In the genomic region with DNA sequence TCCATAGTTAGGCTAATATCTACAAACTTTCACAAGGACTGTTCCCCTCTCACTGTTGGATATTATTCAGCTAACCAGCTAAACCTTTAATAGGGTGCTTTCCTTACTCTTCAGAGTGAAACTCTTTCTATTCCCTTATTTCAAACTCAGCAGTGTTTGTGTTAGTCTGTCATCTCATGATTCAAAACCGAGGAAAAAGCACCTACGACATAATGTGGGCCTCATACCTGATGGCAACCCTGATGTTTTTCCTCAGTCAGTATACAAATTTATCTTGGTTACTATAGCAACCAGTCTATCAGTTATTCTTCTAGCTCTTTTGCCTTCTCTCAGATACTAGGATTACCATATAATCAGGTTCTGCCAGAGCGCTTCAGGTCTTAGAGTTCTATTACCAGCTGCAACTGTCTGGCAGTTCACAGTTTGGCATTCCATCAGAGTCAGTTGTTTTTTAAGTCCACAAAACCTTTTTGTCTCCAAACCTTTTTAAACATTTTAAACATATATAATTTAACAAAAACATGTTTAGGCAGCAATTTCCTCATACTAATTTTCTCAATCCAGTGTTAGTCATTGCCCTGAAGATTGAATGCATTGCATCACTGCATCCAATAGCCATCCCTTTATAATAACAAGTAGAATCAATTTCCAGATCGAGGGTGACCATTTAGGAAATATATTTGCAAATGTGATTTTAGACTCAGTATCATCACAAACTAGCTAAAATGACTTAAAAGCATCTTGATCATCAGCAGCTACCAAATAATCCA, we compare ENCODE assay signal across 9 cellular contexts. TPM values are rescaled to one million over a fixed set of nuclear protein-coding genes. Genes with fewer than 3 reads are reported as not detected.
DNase-seq lines count a peak whose midpoint lies in the region; ATAC-seq and TF ChIP-seq lines count a peak whose summit lies in the region.
"Had no signal": no experiment of that assay in that cellular context is flagged by ENCODE, and none has a peak within 500 bp of the region (broad histone marks: within the 10 kb centered on the region; RNA-seq: fewer than 3 reads in every experiment).

No MANE protein-coding gene starts in this region.

- DNase-seq in MCF 10A (ENCODE audit: unreplicated experiment) (peak; percentile 29), breast epithelium (ENCODE audit: low spot score in 2 of 2) (no peak), mammary epithelial cell (peak; percentile 61), medulla oblongata (ENCODE audit: extremely low spot score) (no peak), SHP77 treated with DMSO at 0.1 percent for 48 hours (lab: John Stamatoyannopoulos, UW) (no peak), NCI-H2107 treated with DMSO at 0.1 percent for 48 hours (lab: John Stamatoyannopoulos, UW; ENCODE audit: unreplicated experiment) (no peak), hepatic stellate cell (ENCODE audit: low spot score) (no peak)
- DNase-seq: adrenal gland had no signal

- intact Hi-C loops in MCF 10A (cut with micrococcal nuclease) (no loop called here), breast epithelium (cut with DNase I; ENCODE audit: low total_unique reads) (no loop called here), mammary epithelial cell (cut with micrococcal nuclease) (no loop called here)

- no peaks in the 10 kb centered on the region for H4K20me1 ChIP-seq in mammary epithelial cell (ENCODE audit: insufficient read depth, low read length)

- TF ChIP-seq CTCF in MCF 10A (IDR thresholded peaks at IDR 0.05; ENCODE audit: unreplicated experiment) (no peak), breast epithelium (IDR thresholded peaks at IDR 0.05) (no peak), mammary epithelial cell (conservative IDR thresholded peaks at IDR 0.05 in 1 of 2, IDR thresholded peaks at IDR 0.05 in 1 of 2; ENCODE audit: extremely low read depth in 1 of 2, insufficient read depth in 1 of 2, low read depth in 1 of 2, low read length in 2 of 2) (no peak)

- H3K4me2 ChIP-seq in mammary epithelial cell (ENCODE audit: insufficient read depth, low read depth, low read length) = no peak overlapping the region

- H3K27me3 ChIP-seq in breast epithelium (peaks cover 0 to 4% of the 10 kb centered on the region in 2 donors), mammary epithelial cell (ENCODE audit: insufficient read depth, low read length) (no peaks in the 10 kb centered on the region)
- H3K27me3 ChIP-seq: adrenal gland had no signal

- no peak overlapping the region for H3K4me3 Mint-ChIP-seq in MCF 10A (ENCODE audit: unreplicated experiment)

- no peak overlapping the region for H3K4me3 ChIP-seq in breast epithelium
- no peak overlapping the region for H3K4me3 ChIP-seq in mammary epithelial cell (replicated peaks in 1 of 3; ENCODE audit: insufficient read depth in 1 of 3, low read depth in 2 of 3, low read length in 3 of 3)
- H3K4me3 ChIP-seq: adrenal gland had no signal

- peaks cover 87% of the 10 kb centered on the region for H3K79me2 ChIP-seq in mammary epithelial cell (ENCODE audit: insufficient read depth, low read length)

- H3K9me3 Mint-ChIP-seq in MCF 10A (ENCODE audit: unreplicated experiment) = no peaks in the 10 kb centered on the region

- 50% methylated on average over 4 of the region's 4 CpGs for WGBS in mammary epithelial cell (ENCODE audit: low coverage, missing lambda C conversion rate)

- H3K36me3 Mint-ChIP-seq in MCF 10A (ENCODE audit: insufficient read depth, unreplicated experiment) = no peaks in the 10 kb centered on the region

- H3K9me3 ChIP-seq in breast epithelium (no peaks in the 10 kb centered on the region), mammary epithelial cell (replicated peaks; ENCODE audit: insufficient read depth, low read length) (no peaks in the 10 kb centered on the region)
- H3K9me3 ChIP-seq: adrenal gland had no signal

- H3K36me3 ChIP-seq in breast epithelium = no peaks in the 10 kb centered on the region
- no peaks in the 10 kb centered on the region for H3K36me3 ChIP-seq in mammary epithelial cell (ENCODE audit: insufficient read depth, low read length)
- H3K36me3 ChIP-seq: adrenal gland had no signal

- peak overlapping the region; percentile 47 for H3K27ac Mint-ChIP-seq in MCF 10A (ENCODE audit: low read depth, unreplicated experiment)

- no peak for TF ChIP-seq POLR2A in breast epithelium (IDR thresholded peaks at IDR 0.05)

- no peak overlapping the region for H3K9ac ChIP-seq in mammary epithelial cell (ENCODE audit: insufficient read depth, low read length)

- dilution Hi-C loops in mammary epithelial cell (cut with HindIII; ENCODE audit: low sequenced_read_pairs) = no loop called here

- H3K27me3 Mint-ChIP-seq in MCF 10A (ENCODE audit: insufficient read depth, unreplicated experiment) = peaks cover 11% of the 10 kb centered on the region

- no peaks in the 10 kb centered on the region for H3K4me1 ChIP-seq in breast epithelium
- H3K4me1 ChIP-seq in mammary epithelial cell (ENCODE audit: insufficient read depth, low read length) = peaks cover 3% of the 10 kb centered on the region

- H3K27ac ChIP-seq in breast epithelium (no peak overlapping the region), mammary epithelial cell (ENCODE audit: insufficient read depth, low read depth, low read length) (peak overlapping the region; percentile 72)
- H3K27ac ChIP-seq: adrenal gland had no signal

- in situ Hi-C loops in mammary epithelial cell (cut with MboI; ENCODE audit: low sequenced_read_pairs in 2 of 2) = no loop called here

- CTCF ChIA-PET in MCF 10A (lab: Yijun Ruan, JAX) = interaction anchor here (0.7 kb wide), 1 partner anchor 11 kb away, joined by 3 read pairs; no protein-coding TSS in a partner anchor
- CTCF ChIA-PET in mammary epithelial cell (lab: Charles Lee; ENCODE audit: low non-redundant PET) = no interaction called here

- ATAC-seq in HG03095 (IDR thresholded peaks at IDR 0.05; ENCODE audit: unreplicated experiment) = peak; percentile 40

- H2AFZ ChIP-seq in mammary epithelial cell (ENCODE audit: low read depth, low read length) = no peak overlapping the region

- POLR2A ChIA-PET in MCF 10A (lab: Yijun Ruan, JAX) = no interaction called here

- BruUV-seq in MCF 10A (replicated peaks; lab: Mats Ljungman, UMichigan) (no TSS peak), mammary epithelial cell (replicated peaks; lab: Mats Ljungman, UMichigan) (no TSS peak)

- H3K4me1 Mint-ChIP-seq in MCF 10A (ENCODE audit: insufficient read depth, unreplicated experiment) = peaks cover 29% of the 10 kb centered on the region

RNA-seq across cellular contexts. Expression of gene WDR44, which starts 7.4 kb away (rescaled TPM):
- total RNA-seq in MCF 10A (2022) = 13.2 and 14.1 TPM in 2 replicates
- total RNA-seq in breast epithelium = 10 to 100 TPM; 16.8 to 23.7 (median 19.3) TPM
- 10 to 100 TPM; 18.9 to 23.7 TPM for total RNA-seq in mammary epithelial cell
- polyA plus RNA-seq in mammary epithelial cell = 11.3 TPM
- 9.5 TPM for polyA minus RNA-seq in mammary epithelial cell

Comparison
In these comparisons a context has a peak if more than half of its experiments do, and no peak if none do; other contexts are left out.
1. DNase-seq: peak in MCF 10A (single experiment) and mammary epithelial cell (single experiment); none in breast epithelium (0 of 2), medulla oblongata (single experiment), SHP77 treated with DMSO at 0.1 percent for 48 hours (single experiment), NCI-H2107 treated with DMSO at 0.1 percent for 48 hours (single experiment) and hepatic stellate cell (single experiment).